In genomic region chr17:57338257-57338919, GRCh38 we compare ENCODE assay signal across 9 cellular contexts.
A peak's percentile ranks its signal among the peaks of the same experiment; 100 is the strongest.
DNase-seq lines count a peak whose midpoint lies in the region; ATAC-seq and TF ChIP-seq lines count a peak whose summit lies in the region.
"Had no signal": no experiment of that assay in that cellular context is flagged by ENCODE, and none has a peak within 500 bp of the region (broad histone marks: within the 10 kb centered on the region; RNA-seq: fewer than 3 reads in every experiment).

No MANE protein-coding gene starts in this region.

- no peak for DNase-seq in activated naive CD8-positive, alpha-beta T cell treated with anti-CD3 and anti-CD28 coated beads, Interleukin-2, amount 10 ng/mL, durations not matched to agents 7 days and 5 days
- no peak for DNase-seq in activated naive CD8-positive, alpha-beta T cell treated with anti-CD3 and anti-CD28 coated beads for 36 hours
- DNase-seq in spleen (no peak), H4 (ENCODE audit: low spot score) (no peak)

- intact Hi-C loops in spleen (cut with DNase I; ENCODE audit: low total_unique reads): no loop called here

- 38 to 79% (median 52%) methylated on average over 13 of the region's 13 CpGs for WGBS in spleen, 5 donors

- H3K4me1 Mint-ChIP-seq in activated naive CD8-positive, alpha-beta T cell treated with anti-CD3 and anti-CD28 coated beads, Interleukin-2, amount 10 ng/mL, durations not matched to agents 7 days and 5 days: peaks cover 35% of the 10 kb centered on the region
- H3K4me1 Mint-ChIP-seq in activated naive CD8-positive, alpha-beta T cell treated with anti-CD3 and anti-CD28 coated beads for 36 hours: peaks cover 30% of the 10 kb centered on the region

- H3K9me3 ChIP-seq in SU-DHL-6 (ENCODE audit: insufficient read depth, low read length): no peaks in the 10 kb centered on the region
- no peaks in the 10 kb centered on the region for H3K9me3 ChIP-seq in spleen
- H3K9me3 ChIP-seq: vagina had no signal

- POLR2A ChIA-PET in activated naive CD8-positive, alpha-beta T cell treated with anti-CD3 and anti-CD28 coated beads, Interleukin-2, amount 10 ng/mL, durations not matched to agents 7 days and 5 days (lab: Charles Lee): no interaction called here

- H3K9me2 ChIP-seq in SU-DHL-6 (replicated peaks; ENCODE audit: insufficient read depth, low read length): no peaks in the 10 kb centered on the region

- no peak for TF ChIP-seq CTCF in SU-DHL-6 (IDR thresholded peaks at IDR 0.05; ENCODE audit: insufficient read depth, low read length, poor library complexity, severe bottlenecking)
- no peak for TF ChIP-seq CTCF in spleen (IDR thresholded peaks at IDR 0.05 in 8 of 11, conservative IDR thresholded peaks at IDR 0.05 in 3 of 11)

- H3K36me3 ChIP-seq in SU-DHL-6 (ENCODE audit: low read length) (no peaks in the 10 kb centered on the region), spleen (peaks cover 0 to 13% (median 0%) of the 10 kb centered on the region in 6 donors)
- H3K36me3 ChIP-seq: vagina had no signal

- H3K4me3 ChIP-seq in SU-DHL-6 (ENCODE audit: insufficient read depth, low read length, poor library complexity, severe bottlenecking) (peak overlapping the region; percentile 18), spleen (no peak overlapping the region)
- H3K4me3 ChIP-seq: vagina had no signal

- no peak for TF ChIP-seq POLR2A in spleen (IDR thresholded peaks at IDR 0.05)

- peaks cover 33% of the 10 kb centered on the region for H3K36me3 Mint-ChIP-seq in activated naive CD8-positive, alpha-beta T cell treated with anti-CD3 and anti-CD28 coated beads, Interleukin-2, amount 10 ng/mL, durations not matched to agents 7 days and 5 days
- peaks cover 14% of the 10 kb centered on the region for H3K36me3 Mint-ChIP-seq in activated naive CD8-positive, alpha-beta T cell treated with anti-CD3 and anti-CD28 coated beads for 36 hours

- H3K79me2 ChIP-seq in SU-DHL-6 (ENCODE audit: insufficient read depth, low read length): peaks cover 85% of the 10 kb centered on the region

- H3K9ac ChIP-seq in SU-DHL-6 (ENCODE audit: low read length): peak overlapping the region; percentile 52

- H3K27ac Mint-ChIP-seq in activated naive CD8-positive, alpha-beta T cell treated with anti-CD3 and anti-CD28 coated beads, Interleukin-2, amount 10 ng/mL, durations not matched to agents 7 days and 5 days: peak overlapping the region; percentile 8
- no peak overlapping the region for H3K27ac Mint-ChIP-seq in activated naive CD8-positive, alpha-beta T cell treated with anti-CD3 and anti-CD28 coated beads for 36 hours

- H3K27me3 ChIP-seq in SU-DHL-6 (ENCODE audit: low read length) (no peaks in the 10 kb centered on the region), spleen (replicated peaks in 1 of 7) (no peaks in the 10 kb centered on the region)
- H3K27me3 ChIP-seq: vagina had no signal

- no peaks in the 10 kb centered on the region for H4K20me1 ChIP-seq in SU-DHL-6 (ENCODE audit: low read depth, low read length)

- no peaks in the 10 kb centered on the region for H3K27me3 Mint-ChIP-seq in activated naive CD8-positive, alpha-beta T cell treated with anti-CD3 and anti-CD28 coated beads, Interleukin-2, amount 10 ng/mL, durations not matched to agents 7 days and 5 days
- H3K27me3 Mint-ChIP-seq in activated naive CD8-positive, alpha-beta T cell treated with anti-CD3 and anti-CD28 coated beads for 36 hours: no peaks in the 10 kb centered on the region

- H3F3A ChIP-seq in SU-DHL-6 (ENCODE audit: insufficient read depth): peaks cover 9% of the 10 kb centered on the region; the same call in 1 of the 2 replicates

- H3K27ac ChIP-seq in SU-DHL-6 (ENCODE audit: low read depth, low read length) (peak overlapping the region; percentile 87), spleen (no peak overlapping the region)
- H3K27ac ChIP-seq: vagina had no signal

- H3K4me1 ChIP-seq in spleen: peaks cover 0 to 19% (median 11%) of the 10 kb centered on the region in 6 donors
- H3K4me1 ChIP-seq: vagina had no signal

- peak overlapping the region; percentile 61 for H3K4me2 ChIP-seq in SU-DHL-6 (ENCODE audit: low read depth, low read length, poor library complexity, severe bottlenecking)

- peak overlapping the region; percentile 58 for H3K4me3 Mint-ChIP-seq in activated naive CD8-positive, alpha-beta T cell treated with anti-CD3 and anti-CD28 coated beads, Interleukin-2, amount 10 ng/mL, durations not matched to agents 7 days and 5 days
- no peak overlapping the region for H3K4me3 Mint-ChIP-seq in activated naive CD8-positive, alpha-beta T cell treated with anti-CD3 and anti-CD28 coated beads for 36 hours

- H2AFZ ChIP-seq in SU-DHL-6 (ENCODE audit: low read depth, low read length, severe bottlenecking): no peak overlapping the region

- no peaks in the 10 kb centered on the region for H3K9me3 Mint-ChIP-seq in activated naive CD8-positive, alpha-beta T cell treated with anti-CD3 and anti-CD28 coated beads, Interleukin-2, amount 10 ng/mL, durations not matched to agents 7 days and 5 days
- no peaks in the 10 kb centered on the region for H3K9me3 Mint-ChIP-seq in activated naive CD8-positive, alpha-beta T cell treated with anti-CD3 and anti-CD28 coated beads for 36 hours

- no peak for ATAC-seq in activated naive CD8-positive, alpha-beta T cell treated with anti-CD3 and anti-CD28 coated beads, Interleukin-2, amount 10 ng/mL, durations not matched to agents 7 days and 5 days (ENCODE audit: low read depth)
- peak; percentile 67 for ATAC-seq in HG03159 (IDR thresholded peaks at IDR 0.05; ENCODE audit: unreplicated experiment)
- ATAC-seq in HG03439 (IDR thresholded peaks at IDR 0.05; ENCODE audit: unreplicated experiment): no peak
- ATAC-seq in GM21576 (IDR thresholded peaks at IDR 0.05; ENCODE audit: unreplicated experiment): no peak
